ENCODE assay signal across 6 cellular contexts in the genomic region with DNA sequence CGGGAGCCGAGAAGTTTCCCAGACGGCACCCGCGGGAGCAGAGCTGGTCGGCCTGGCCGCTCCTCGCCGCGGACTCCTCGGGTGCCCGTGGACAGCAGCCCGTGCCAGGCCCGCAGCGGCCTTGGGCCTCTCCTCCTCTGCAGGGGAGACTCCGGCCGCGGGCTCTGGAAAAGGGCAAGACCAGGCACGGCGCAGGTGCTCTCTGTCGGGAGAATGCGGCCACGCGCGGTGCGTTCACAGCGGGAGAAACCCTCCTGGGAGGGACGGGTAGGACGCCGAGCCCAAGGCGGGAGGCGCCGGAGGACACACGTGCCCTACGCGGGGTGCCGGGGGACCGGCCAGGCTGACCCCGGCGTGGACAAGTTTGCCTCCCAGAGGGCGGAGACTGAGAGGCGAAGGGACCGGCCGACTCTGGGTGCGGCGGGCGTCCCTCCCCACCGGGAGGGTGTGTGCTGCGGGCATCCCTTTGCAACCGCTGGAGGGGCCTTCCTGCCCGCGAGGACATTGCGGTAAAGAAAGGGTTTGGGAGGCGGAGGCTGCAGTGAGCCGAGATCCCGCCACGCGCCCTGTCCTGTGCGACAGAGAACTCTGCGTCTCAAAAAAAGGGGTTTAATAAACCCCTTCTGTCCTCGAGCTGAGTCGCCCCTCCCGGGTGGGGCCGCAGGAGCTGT. TPM values are rescaled to one million over a fixed set of nuclear protein-coding genes. Genes with fewer than 3 reads are reported as not detected.
DNase-seq lines count a peak whose midpoint lies in the region; ATAC-seq, FAIRE-seq and TF ChIP-seq lines count a peak whose summit lies in the region.

No MANE protein-coding gene starts in this region.

- DNase-seq in RWPE1 (ENCODE audit: low spot score): no peak
- DNase-seq in fibroblast of mammary gland (ENCODE audit: low read depth): no peak
- DNase-seq in small intestine: no peak
- no peak for DNase-seq in NCI-H526 (lab: John Stamatoyannopoulos, UW)
- no peak for DNase-seq in NCI-H524 treated with DMSO at 0.1 percent for 48 hours (lab: John Stamatoyannopoulos, UW)

- no peaks in the 10 kb centered on the region for H3K9me3 ChIP-seq in small intestine (ENCODE audit: control insufficient read depth, low read depth)

- H3K4me3 ChIP-seq in fibroblast of mammary gland (ENCODE audit: control insufficient read depth, low read depth, low read length) (peak overlapping the region; percentile 16), small intestine (ENCODE audit: low read depth in 1 of 2, low read length in 2 of 2) (peak overlapping the region; percentile 67 to 75)

- H3K27me3 ChIP-seq in small intestine (ENCODE audit: control insufficient read depth in 2 of 2, insufficient read depth in 2 of 2, low read length in 2 of 2): no peaks in the 10 kb centered on the region

- ATAC-seq in HG02642 (IDR thresholded peaks at IDR 0.05; ENCODE audit: poor library complexity, unreplicated experiment): no peak

- no peaks in the 10 kb centered on the region for H3K36me3 ChIP-seq in small intestine (ENCODE audit: control insufficient read depth in 2 of 2, insufficient read depth in 2 of 2, low read length in 2 of 2)

- POLR2A ChIA-PET in RWPE1 (lab: Yijun Ruan, JAX; ENCODE audit: low non-redundant PET): interaction anchor here (1.3 kb wide), 1 partner anchor 40 kb away, joined by 3 read pairs; no protein-coding TSS in a partner anchor

- H3K4me1 ChIP-seq in small intestine (ENCODE audit: control insufficient read depth in 2 of 2, insufficient read depth in 1 of 2, low read depth in 1 of 2, low read length in 1 of 2): peaks cover 0 to 2% of the 10 kb centered on the region in 2 donors

- H3K27ac ChIP-seq in RWPE1 (peak overlapping the region; percentile 96), small intestine (ENCODE audit: low read depth in 1 of 2, low read length in 1 of 2) (peak overlapping the region; percentile 83 to 95)

- FAIRE-seq in small intestine (lab: Jason Lieb, UNC): no peak

- TF ChIP-seq CTCF in RWPE1 (conservative IDR thresholded peaks at IDR 0.05; ENCODE audit: low read depth) (no peak), fibroblast of mammary gland (conservative IDR thresholded peaks at IDR 0.05; ENCODE audit: control insufficient read depth, insufficient read depth, low read depth, low read length) (no peak)

- CTCF ChIA-PET in RWPE1 (lab: Yijun Ruan, JAX): no interaction called here

- WGBS in small intestine, 3 donors: 4 to 16% (median 8%) methylated on average over 48 to 64 of the region's 64 CpGs

RNA-seq across cellular contexts. Expression of a gene that starts 2.3 kb away (rescaled TPM):
- polyA plus RNA-seq in small intestine: 100 to 1,000 TPM in 1 of 3 donors, 10 to 100 TPM in 1, 1 to 10 TPM in 1; 8.9 to 520 (median 50.0) TPM

RNA-seq across cellular contexts. Expression of a gene that starts 4.5 kb away (rescaled TPM):
- polyA plus RNA-seq in small intestine: 1,000 to 10,000 TPM in 1 of 3 donors, 100 to 1,000 TPM in 1, 10 to 100 TPM in 1; 49.2 to 1,181 (median 120) TPM

RNA-seq across cellular contexts. Expression of a gene that starts 8.6 kb away (rescaled TPM):
- polyA plus RNA-seq in small intestine: 100 to 1,000 TPM in 1 of 3 donors, 10 to 100 TPM in 2; 21.7 to 490 (median 71.3) TPM

RNA-seq across cellular contexts. Expression of a gene that starts 16.8 kb away (rescaled TPM):
- not detected for polyA plus RNA-seq in small intestine

RNA-seq across cellular contexts. Expression of a gene that starts 27.2 kb away (rescaled TPM):
- 100 to 1,000 TPM; 118 to 154 (median 127) TPM for polyA plus RNA-seq in small intestine
